Comparison of ENCODE assay signal across 18 cellular contexts in the genomic region with DNA sequence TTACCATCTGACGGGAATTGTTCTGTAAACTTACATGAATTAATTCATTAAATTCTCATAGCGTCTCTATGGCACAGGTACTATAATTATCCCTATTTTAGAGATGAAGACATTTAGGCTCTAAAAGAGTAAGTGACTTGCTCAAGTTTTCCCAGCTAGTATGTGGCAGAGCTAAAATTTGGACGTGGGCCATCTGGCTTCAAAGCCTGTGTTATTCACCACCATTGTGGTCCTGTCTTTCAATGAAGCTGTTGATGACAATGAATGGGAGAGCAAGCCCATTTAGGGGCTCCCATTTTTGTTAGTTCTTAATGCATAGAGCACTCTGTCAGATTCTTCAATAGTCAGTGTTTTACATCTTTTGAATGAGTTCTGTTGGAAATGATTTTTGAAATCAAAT.
"Had no signal": no experiment of that assay in that cellular context is flagged by ENCODE, and none has a peak within 500 bp of the region (broad histone marks: within the 10 kb centered on the region; RNA-seq: fewer than 3 reads in every experiment).

No MANE protein-coding gene starts in this region.

- H3K9me2 ChIP-seq: SK-N-SH had no signal

- DNase-seq: KBM-7, MV-4-11, NCI-H1048, NCI-H1436, NCI-H187, NCI-H2029, NCI-H2081 treated with DMSO at 0.1 percent for 48 hours, NCI-H2227 treated with DMSO at 0.1 percent for 48 hours, NCI-H446 treated with DMSO at 0.1 percent for 48 hours, NCI-H510A treated with DMSO at 0.1 percent for 48 hours, NCI-H526, NCI-H82, SHP77, SK-N-SH, SW 1271, T-cell had no signal

- ATAC-seq: Panc1, T-cell had no signal

- H3K9me3 ChIP-seq: SK-N-SH had no signal

- H3K27ac ChIP-seq: RWPE1 had no signal

- H3K4me2 ChIP-seq: SK-N-SH had no signal
